ENCODE assay signal across 23 cellular contexts in genomic region chr1:175130649-175131045, GRCh38.
DNase-seq lines count a peak whose midpoint lies in the region; ATAC-seq and TF ChIP-seq lines count a peak whose summit lies in the region.
"Had no signal": no experiment of that assay in that cellular context is flagged by ENCODE, and none has a peak within 500 bp of the region (broad histone marks: within the 10 kb centered on the region; RNA-seq: fewer than 3 reads in every experiment).

No MANE protein-coding gene starts in this region.

- peaks cover 0 to 52% (median 31%) of the 10 kb centered on the region in 12 donors for H3K4me1 ChIP-seq in heart left ventricle
- H3K4me1 ChIP-seq in OCI-LY7 (ENCODE audit: insufficient read depth, low read length, poor library complexity, severe bottlenecking) = peaks cover 27% of the 10 kb centered on the region
- peaks cover 9% of the 10 kb centered on the region for H3K4me1 ChIP-seq in mesendoderm (ENCODE audit: control insufficient read depth, low read depth, low read length)
- peaks cover 9 to 45% (median 39%) of the 10 kb centered on the region in 5 donors for H3K4me1 ChIP-seq in subcutaneous abdominal adipose tissue (ENCODE audit: control insufficient read depth in 5 of 5, insufficient read depth in 5 of 5, low read length in 5 of 5)

- H4K5ac ChIP-seq in mesendoderm (ENCODE audit: low read length) = no peak overlapping the region

- POLR2A ChIA-PET in OCI-LY7 (lab: Charles Lee) = no interaction called here

- H3K36me3 ChIP-seq in heart left ventricle = no peaks in the 10 kb centered on the region
- no peaks in the 10 kb centered on the region for H3K36me3 ChIP-seq in OCI-LY7 (ENCODE audit: insufficient read depth, low read length)
- H3K36me3 ChIP-seq in mesendoderm (ENCODE audit: control insufficient read depth, insufficient read depth, low read length) = no peaks in the 10 kb centered on the region
- H3K36me3 ChIP-seq in subcutaneous abdominal adipose tissue (ENCODE audit: control insufficient read depth in 5 of 5, insufficient read depth in 5 of 5, low read length in 5 of 5) = no peaks in the 10 kb centered on the region
- H3K36me3 ChIP-seq: neutrophil, vagina had no signal

- no peaks in the 10 kb centered on the region for H3K79me1 ChIP-seq in mesendoderm (ENCODE audit: low read length)

- no peak for DNase-seq in heart left ventricle
- no peak for DNase-seq in left ventricle myocardium superior
- peak; percentile 29 for DNase-seq in OCI-LY7 (ENCODE audit: low spot score)
- DNase-seq in mesendoderm = no peak
- no peak for DNase-seq in KG1 (lab: John Stamatoyannopoulos, UW)
- no peak for DNase-seq in D341Med (ENCODE audit: low spot score)
- DNase-seq: 8988T; activated CD8-positive, alpha-beta T cell treated with anti-CD3 and anti-CD28 coated beads, Interleukin-2, amount 10 ng/mL, durations not matched to agents 7 days and 5 days; activated naive CD4-positive, alpha-beta T cell treated with anti-CD3 and anti-CD28 coated beads, Interleukin-2, amount 10 ng/mL, durations not matched to agents 7 days and 5 days; activated T-cell treated with anti-CD3 and anti-CD28 coated beads, Interleukin-2, amount 50 U/mL, for 72 hours; central memory CD4-positive, alpha-beta T cell; DMS79; dorsolateral prefrontal cortex; GOT3; NCI-H1105; NCI-H2029 treated with DMSO at 0.1 percent for 48 hours; RPMI8226; T1000 had no signal

- 48 to 71% (median 62%) methylated on average over 2 of the region's 2 CpGs for WGBS in heart left ventricle, 4 donors
- no CpG with 5 or more reads among the region's 2 CpGs for WGBS in mesendoderm (ENCODE audit: extremely low coverage, insufficient coverage, low lambda C conversion rate)

- H3K27me3 ChIP-seq in heart left ventricle (no peaks in the 10 kb centered on the region), mesendoderm (ENCODE audit: insufficient read depth, low read length, poor library complexity) (no peaks in the 10 kb centered on the region), subcutaneous abdominal adipose tissue (ENCODE audit: control insufficient read depth in 5 of 5, insufficient read depth in 4 of 5, low read length in 5 of 5) (no peaks in the 10 kb centered on the region)
- H3K27me3 ChIP-seq: dorsolateral prefrontal cortex, neutrophil, vagina had no signal

- H2AFZ ChIP-seq in OCI-LY7 (ENCODE audit: low read length) = peak overlapping the region; percentile 60; the same call in 1 of the 2 replicates

- H2BK15ac ChIP-seq in mesendoderm (replicated peaks; ENCODE audit: low read depth) = no peak overlapping the region

- H4K8ac ChIP-seq in mesendoderm (ENCODE audit: low read depth, low read length) = no peak overlapping the region

- intact Hi-C loops in heart left ventricle (cut with DNase I) = no loop called here
- intact Hi-C loops in left ventricle myocardium superior (cut with micrococcal nuclease) = no loop called here
- intact Hi-C loops in OCI-LY7 (cut with micrococcal nuclease; ENCODE audit: unreplicated experiment) = no loop called here

- H3K56ac ChIP-seq in mesendoderm (ENCODE audit: low read length) = peak overlapping the region; percentile 62

- TF ChIP-seq POLR2A in heart left ventricle (IDR thresholded peaks at IDR 0.05) = no peak

- H3K9me3 ChIP-seq in heart left ventricle (no peaks in the 10 kb centered on the region), OCI-LY7 (ENCODE audit: low read length) (no peaks in the 10 kb centered on the region), subcutaneous abdominal adipose tissue (ENCODE audit: control insufficient read depth in 5 of 5, low read length in 5 of 5) (no peaks in the 10 kb centered on the region)
- H3K9me3 ChIP-seq: neutrophil, vagina had no signal

- peak overlapping the region; percentile 98 for H3K18ac ChIP-seq in mesendoderm (ENCODE audit: low read length)

- no peak overlapping the region for H3K23ac ChIP-seq in mesendoderm (ENCODE audit: low read length)

- H2AK5ac ChIP-seq in mesendoderm (ENCODE audit: low read length) = no peak overlapping the region

- H3K79me2 ChIP-seq in OCI-LY7 (ENCODE audit: insufficient read depth, low read depth, low read length) = no peaks in the 10 kb centered on the region
- no peaks in the 10 kb centered on the region for H3K79me2 ChIP-seq in mesendoderm (ENCODE audit: control insufficient read depth, insufficient read depth, low read length)

- H4K20me1 ChIP-seq in OCI-LY7 (ENCODE audit: insufficient read depth, low read length) = no peaks in the 10 kb centered on the region

- CTCF ChIA-PET in OCI-LY7 (lab: Charles Lee; ENCODE audit: unreplicated experiment) = no interaction called here

- H3K4me3 ChIP-seq in heart left ventricle = no peak overlapping the region
- no peak overlapping the region for H3K4me3 ChIP-seq in OCI-LY7 (ENCODE audit: low read depth, low read length, poor library complexity, severe bottlenecking)
- H3K4me3 ChIP-seq in mesendoderm (ENCODE audit: low read length) = no peak overlapping the region
- no peak overlapping the region for H3K4me3 ChIP-seq in subcutaneous abdominal adipose tissue (ENCODE audit: low read depth in 1 of 5, low read length in 5 of 5)
- H3K4me3 ChIP-seq: dorsolateral prefrontal cortex, vagina had no signal

- peak overlapping the region; percentile 36 for H3K4me2 ChIP-seq in OCI-LY7 (ENCODE audit: low read length)
- no peak overlapping the region for H3K4me2 ChIP-seq in mesendoderm (ENCODE audit: low read length)

- no peaks in the 10 kb centered on the region for H3K9me2 ChIP-seq in OCI-LY7 (ENCODE audit: insufficient read depth, low read length)

- no peak overlapping the region for H2BK120ac ChIP-seq in mesendoderm (ENCODE audit: low read depth, low read length)

- H3K9ac ChIP-seq in mesendoderm (ENCODE audit: low read length) = no peak overlapping the region
- H3K9ac ChIP-seq in subcutaneous abdominal adipose tissue (ENCODE audit: low read length in 5 of 5) = no peak overlapping the region

- peak overlapping the region in 8 of 12 donors; percentile 10 to 66 (median 42) for H3K27ac ChIP-seq in heart left ventricle
- H3K27ac ChIP-seq in OCI-LY7 (ENCODE audit: low read depth, low read length, poor library complexity, severe bottlenecking) = no peak overlapping the region
- H3K27ac ChIP-seq in mesendoderm (ENCODE audit: low read depth, low read length) = peak overlapping the region; percentile 42
- peak overlapping the region; percentile 23 for H3K27ac ChIP-seq in subcutaneous abdominal adipose tissue (ENCODE audit: low read depth, low read length)
- H3K27ac ChIP-seq: dorsolateral prefrontal cortex, neutrophil had no signal

- H3K4ac ChIP-seq in mesendoderm (ENCODE audit: low read depth, low read length) = no peak overlapping the region

- peak overlapping the region; percentile 69 for H2BK5ac ChIP-seq in mesendoderm (ENCODE audit: low read length)

- TF ChIP-seq CTCF in heart left ventricle (IDR thresholded peaks at IDR 0.05) (no peak), OCI-LY7 (conservative IDR thresholded peaks at IDR 0.05; ENCODE audit: low read length) (no peak)

- ATAC-seq in heart left ventricle (no peak), left ventricle myocardium superior (no peak), GM19452 (IDR thresholded peaks at IDR 0.05; ENCODE audit: unreplicated experiment) (no peak)
- ATAC-seq: activated CD4-positive, CD25-positive, alpha-beta regulatory T cell treated with anti-CD3 and anti-CD28 coated beads, Interleukin-2, amount 50 U/mL, for 24 hours; activated CD8-positive, alpha-beta T cell treated with anti-CD3 and anti-CD28 coated beads, Interleukin-2, amount 10 ng/mL, durations not matched to agents 7 days and 5 days had no signal

- no TSS peak for BruUV-seq in OCI-LY7 (replicated peaks; lab: Mats Ljungman, UMichigan)
